ENCODE assay signal across 9 cellular contexts in genomic region chr7:114225784-114226183, GRCh38.
"Had no signal": no experiment of that assay in that cellular context is flagged by ENCODE, and none has a peak within 500 bp of the region (broad histone marks: within the 10 kb centered on the region; RNA-seq: fewer than 3 reads in every experiment).

No MANE protein-coding gene starts in this region.

- H3K4me1 Mint-ChIP-seq: GM23338, H9 had no signal

- H3K9me3 ChIP-seq: HAP-1 had no signal

- H3K9me3 Mint-ChIP-seq: GM23338, H9 had no signal

- H3K4me3 Mint-ChIP-seq: GM23338, H9, HFFc6 had no signal

- H3K4me3 ChIP-seq: GM23248, GM23338, HAP-1 had no signal

- H3K4me1 ChIP-seq: HAP-1 had no signal

- H3K36me3 ChIP-seq: HAP-1 had no signal

- H3K27ac ChIP-seq: GM23248 had no signal

- ATAC-seq: GM23338, HCT116 had no signal

- H3K27ac Mint-ChIP-seq: GM23338, HFFc6 had no signal

- DNase-seq: GM23248, GOT3, H7, H9, HCEC 1CT, HFFc6 had no signal
